ENCODE assay signal across 8 cellular contexts in genomic region chr14:104985675-104986486, GRCh38. TPM values are rescaled to one million over a fixed set of nuclear protein-coding genes. Genes with fewer than 3 reads are reported as not detected.
A peak's percentile ranks its signal among the peaks of the same experiment; 100 is the strongest.
DNase-seq lines count a peak whose midpoint lies in the region; ATAC-seq and TF ChIP-seq lines count a peak whose summit lies in the region.

Gene CLBA1 (plus strand): TSS chr14:104985788. CDS start chr14:104986432, 644 bp downstream.

- H3K27me3 ChIP-seq in HUES64 (ENCODE audit: insufficient read depth, low read length) = 0 out of 2 replicates have a peak, but pooled peaks cover 4% of the 10 kb centered on the region
- H3K27me3 ChIP-seq in Peyer's patch = no peaks in the 10 kb centered on the region

- H3K4me3 ChIP-seq in HUES64 (ENCODE audit: low read length) (peak within 1 kb of the TSS; percentile 84), Peyer's patch (peak within 1 kb of the TSS; percentile 67 to 82 (median 76)), fibroblast of the aortic adventitia (ENCODE audit: low read depth, low read length) (peak within 1 kb of the TSS; percentile 76)

- H3K36me3 ChIP-seq in HUES64 (ENCODE audit: insufficient read depth, low read length) (no peaks in the 10 kb centered on the region), Peyer's patch (no peaks in the 10 kb centered on the region)

- no peaks in the 10 kb centered on the region; the same call in 1 of the 2 replicates for H3K4me1 ChIP-seq in HUES64 (ENCODE audit: insufficient read depth, low read length)
- H3K4me1 ChIP-seq in Peyer's patch = peaks cover 0 to 8% (median 4%) of the 10 kb centered on the region in 4 donors

- ATAC-seq in GM21515 (IDR thresholded peaks at IDR 0.05; ENCODE audit: unreplicated experiment) = peak; percentile 88
- ATAC-seq in activated T-helper 17 cell treated with anti-CD3 and anti-CD28 coated beads, Interleukin-2, amount 50 U/mL, for 72 hours (replicated peaks) = peak; percentile 99

- no peaks in the 10 kb centered on the region for H3K36me3 Mint-ChIP-seq in activated T-helper 17 cell treated with anti-CD3 and anti-CD28 coated beads, Interleukin-2, amount 50 U/mL, for 72 hours (ENCODE audit: low read depth)
- no peaks in the 10 kb centered on the region for H3K36me3 Mint-ChIP-seq in nephron (ENCODE audit: low read depth)

- TF ChIP-seq CTCF in Peyer's patch (IDR thresholded peaks at IDR 0.05) (no peak), fibroblast of the aortic adventitia (IDR thresholded peaks at IDR 0.05; ENCODE audit: insufficient read depth, low read length) (no peak), nephron (IDR thresholded peaks at IDR 0.05; ENCODE audit: unreplicated experiment in 3 of 3) (no peak)

- H3K27ac ChIP-seq in HUES64 (ENCODE audit: low read depth, low read length) = no peak within 1 kb of the TSS
- H3K27ac ChIP-seq in Peyer's patch = peak within 1 kb of the TSS; percentile 31 to 78 (median 62)

- H3K9ac ChIP-seq in HUES64 (ENCODE audit: low read depth, low read length) = peak within 1 kb of the TSS; percentile 77

- TF ChIP-seq POLR2A in Peyer's patch (IDR thresholded peaks at IDR 0.05) = peak in 1 of 2 donors; percentile 1

- H3K4me3 Mint-ChIP-seq in activated T-helper 17 cell treated with anti-CD3 and anti-CD28 coated beads, Interleukin-2, amount 50 U/mL, for 72 hours = peak within 1 kb of the TSS; percentile 71
- H3K4me3 Mint-ChIP-seq in nephron = peak within 1 kb of the TSS; percentile 83 to 90 (median 86)

- H3K9me3 Mint-ChIP-seq in activated T-helper 17 cell treated with anti-CD3 and anti-CD28 coated beads, Interleukin-2, amount 50 U/mL, for 72 hours = no peaks in the 10 kb centered on the region
- H3K9me3 Mint-ChIP-seq in nephron = no peaks in the 10 kb centered on the region

- WGBS in HUES64 = 4% methylated on average over 77 of the region's 77 CpGs

- peak within 1 kb of the TSS; percentile 59 for H3K27ac Mint-ChIP-seq in activated T-helper 17 cell treated with anti-CD3 and anti-CD28 coated beads, Interleukin-2, amount 50 U/mL, for 72 hours
- H3K27ac Mint-ChIP-seq in nephron = peak within 1 kb of the TSS in 2 of 3 experiments; percentile 61 to 88

- H3K4me1 Mint-ChIP-seq in activated T-helper 17 cell treated with anti-CD3 and anti-CD28 coated beads, Interleukin-2, amount 50 U/mL, for 72 hours = peaks cover 4% of the 10 kb centered on the region
- H3K4me1 Mint-ChIP-seq in nephron = peaks cover 22% of the 10 kb centered on the region

- no peaks in the 10 kb centered on the region for H3K9me3 ChIP-seq in HUES64 (ENCODE audit: insufficient read depth, low read depth, low read length)
- no peaks in the 10 kb centered on the region for H3K9me3 ChIP-seq in Peyer's patch

- no peaks in the 10 kb centered on the region for H3K27me3 Mint-ChIP-seq in activated T-helper 17 cell treated with anti-CD3 and anti-CD28 coated beads, Interleukin-2, amount 50 U/mL, for 72 hours
- peaks cover 3% of the 10 kb centered on the region for H3K27me3 Mint-ChIP-seq in nephron (ENCODE audit: low read depth)

- DNase-seq in DMS153 (lab: John Stamatoyannopoulos, UW) = peak; percentile 25
- DNase-seq in Peyer's patch = peak; percentile 82 to 95 (median 94)
- peak; percentile 84 for DNase-seq in fibroblast of the aortic adventitia (ENCODE audit: low read depth)
- DNase-seq in stimulated activated naive CD4-positive, alpha-beta T cell treated with Interleukin-2 at 50 U/mL for 16 hours (lab: John Stamatoyannopoulos, UW) = peak; percentile 84

RNA-seq across cellular contexts. Expression of gene CLBA1, which starts in this region (rescaled TPM):
- polyA plus RNA-seq in HUES64 (2013, experiment 1 of 2) = 3.4 TPM
- polyA plus RNA-seq in HUES64 (2013, experiment 2 of 2) = 3.2 TPM
- total RNA-seq in Peyer's patch = 1 to 10 TPM in 2 of 4 donors, under 1 TPM in 1, not detected in 1; 0.88 to 3.8 (median 2.8) TPM
- under 1 TPM; 0.54 to 0.85 TPM for total RNA-seq in activated T-helper 17 cell treated with anti-CD3 and anti-CD28 coated beads, Interleukin-2, amount 50 U/mL, for 72 hours
- total RNA-seq in fibroblast of the aortic adventitia (ENCODE audit: low replicate concordance) = 2.8 and 8.0 TPM in 2 replicates

Comparison
In these comparisons a context has a peak if more than half of its experiments do, and no peak if none do; other contexts are left out.
1. Peak in ATAC-seq in activated T-helper 17 cell treated with anti-CD3 and anti-CD28 coated beads, Interleukin-2, amount 50 U/mL, for 72 hours; RNA of the gene not detected or under 1 TPM.
2. DNase-seq: peak in every context shown above with its lines; median percentile 94 in Peyer's patch; 84 in fibroblast of the aortic adventitia; 84 in stimulated activated naive CD4-positive, alpha-beta T cell treated with Interleukin-2 at 50 U/mL for 16 hours; 25 in DMS153.